In genomic region chr5:29924107-29924506, GRCh38 we compare ENCODE assay signal across 8 cellular contexts.
"Had no signal": no experiment of that assay in that cellular context is flagged by ENCODE, and none has a peak within 500 bp of the region (broad histone marks: within the 10 kb centered on the region; RNA-seq: fewer than 3 reads in every experiment).

No MANE protein-coding gene starts in this region.

- ATAC-seq: GM23338, HepG2 had no signal

- H3K4me3 Mint-ChIP-seq: GM23338, H9, IgD-negative memory B cell had no signal

- FAIRE-seq: H1, H54, HepG2 had no signal

- H3K27ac ChIP-seq: HL-60 had no signal

- H3K4me3 ChIP-seq: GM23338 had no signal

- H3K36me3 Mint-ChIP-seq: IgD-negative memory B cell had no signal

- H3K9me3 Mint-ChIP-seq: GM23338, H9 had no signal

- DNase-seq: H9, HCEC 1CT had no signal

- H2AFZ ChIP-seq: GM23338 had no signal

- H3K4me1 Mint-ChIP-seq: GM23338, H9, IgD-negative memory B cell had no signal

- H3K4me2 ChIP-seq: GM23338 had no signal

- H3K27me3 Mint-ChIP-seq: IgD-negative memory B cell had no signal

- H3K27ac Mint-ChIP-seq: GM23338, H9 had no signal
